Comparison of ENCODE assay signal across 21 cellular contexts in genomic region chr9:123107639-123108285, GRCh38.
DNase-seq lines count a peak whose midpoint lies in the region; ATAC-seq, FAIRE-seq and TF ChIP-seq lines count a peak whose summit lies in the region.
"Had no signal": no experiment of that assay in that cellular context is flagged by ENCODE, and none has a peak within 500 bp of the region (broad histone marks: within the 10 kb centered on the region; RNA-seq: fewer than 3 reads in every experiment).

No MANE protein-coding gene starts in this region.

- H3K56ac ChIP-seq in mesendoderm (ENCODE audit: low read length): no peak overlapping the region

- no peak overlapping the region for H2BK15ac ChIP-seq in mesendoderm (replicated peaks; ENCODE audit: low read depth)

- POLR2A ChIA-PET in CD8-positive, alpha-beta T cell (lab: Charles Lee): no interaction called here

- H2BK120ac ChIP-seq in mesendoderm (ENCODE audit: low read depth, low read length): no peak overlapping the region

- TF ChIP-seq CTCF in CD8-positive, alpha-beta T cell (IDR thresholded peaks at IDR 0.05): no peak
- TF ChIP-seq CTCF in VCaP (conservative IDR thresholded peaks at IDR 0.05): peak; percentile 5; the same call in 1 of the 2 replicates
- no peak for TF ChIP-seq CTCF in prostate gland (IDR thresholded peaks at IDR 0.05)

- peaks cover 15% of the 10 kb centered on the region for H3K36me3 ChIP-seq in CD8-positive, alpha-beta T cell (ENCODE audit: insufficient read depth, low read length)
- H3K36me3 ChIP-seq in mesendoderm (ENCODE audit: control insufficient read depth, insufficient read depth, low read length) (peaks cover 2% of the 10 kb centered on the region), prostate gland (no peaks in the 10 kb centered on the region)

- no peak overlapping the region for H4K8ac ChIP-seq in mesendoderm (ENCODE audit: low read depth, low read length)

- H3K4me1 ChIP-seq in CD8-positive, alpha-beta T cell (ENCODE audit: insufficient read depth, low read length): peaks cover 14% of the 10 kb centered on the region
- H3K4me1 ChIP-seq in mesendoderm (ENCODE audit: control insufficient read depth, low read depth, low read length): no peaks in the 10 kb centered on the region
- no peaks in the 10 kb centered on the region for H3K4me1 ChIP-seq in prostate gland (replicated peaks)
- H3K4me1 ChIP-seq: testis had no signal

- H2BK5ac ChIP-seq in mesendoderm (ENCODE audit: low read length): no peak overlapping the region

- no peak overlapping the region for H3K4me3 ChIP-seq in CD8-positive, alpha-beta T cell (ENCODE audit: low read depth, low read length)
- H3K4me3 ChIP-seq in mesendoderm (ENCODE audit: low read length) (no peak overlapping the region), prostate gland (no peak overlapping the region)
- H3K4me3 ChIP-seq: esophagus squamous epithelium, gastroesophageal sphincter, lower lobe of right lung, testis had no signal

- H3K36me3 Mint-ChIP-seq in CD8-positive, alpha-beta T cell: peaks cover 60% of the 10 kb centered on the region

- WGBS in mesendoderm (ENCODE audit: extremely low coverage, insufficient coverage, low lambda C conversion rate): no CpG with 5 or more reads among the region's 11 CpGs
- WGBS in prostate gland: 75% methylated on average over 11 of the region's 11 CpGs

- H3K27me3 Mint-ChIP-seq in CD8-positive, alpha-beta T cell (ENCODE audit: low read depth): no peaks in the 10 kb centered on the region
- H3K27me3 Mint-ChIP-seq: activated CD4-positive, alpha-beta memory T cell treated with anti-CD3 and anti-CD28 coated beads for 36 hours had no signal

- H4K5ac ChIP-seq in mesendoderm (ENCODE audit: low read length): no peak overlapping the region

- no peak for ATAC-seq in CD8-positive, alpha-beta T cell
- ATAC-seq: gastroesophageal sphincter, lower lobe of right lung had no signal

- peak overlapping the region; percentile 70 for H3K27ac Mint-ChIP-seq in CD8-positive, alpha-beta T cell

- no peaks in the 10 kb centered on the region for H3K27me3 ChIP-seq in CD8-positive, alpha-beta T cell (ENCODE audit: insufficient read depth, low read length)
- H3K27me3 ChIP-seq in mesendoderm (ENCODE audit: insufficient read depth, low read length, poor library complexity): no peaks in the 10 kb centered on the region
- H3K27me3 ChIP-seq in prostate gland (replicated peaks; ENCODE audit: insufficient read depth): no peaks in the 10 kb centered on the region
- H3K27me3 ChIP-seq: esophagus squamous epithelium, gastroesophageal sphincter, testis had no signal

- intact Hi-C loops in CD8-positive, alpha-beta T cell (cut with DNase I, micrococcal nuclease): no loop called here
- intact Hi-C loops in prostate gland (cut with DNase I): loop anchor here (5.0 kb wide), 1 partner anchor 245 kb away; no protein-coding TSS in a partner anchor

- H2AK5ac ChIP-seq in mesendoderm (ENCODE audit: low read length): no peak overlapping the region

- H3K79me1 ChIP-seq in mesendoderm (ENCODE audit: low read length): no peaks in the 10 kb centered on the region

- H3K18ac ChIP-seq in mesendoderm (ENCODE audit: low read length): no peak overlapping the region

- CTCF ChIA-PET in CD8-positive, alpha-beta T cell (lab: Charles Lee): interaction anchor here (2.1 kb wide), 1 partner anchor 242 kb away, joined by 14 read pairs; no protein-coding TSS in a partner anchor

- DNase-seq in CD8-positive, alpha-beta T cell: no peak
- no peak for DNase-seq in GM12892 (ENCODE audit: insufficient read length)
- peak; percentile 32 for DNase-seq in mesendoderm
- no peak for DNase-seq in DMS79 treated with DMSO at 0.1 percent for 48 hours (lab: John Stamatoyannopoulos, UW)
- DNase-seq in prostate gland (ENCODE audit: low spot score): no peak
- no peak for DNase-seq in GOT3 (lab: John Stamatoyannopoulos, UW)
- DNase-seq: activated CD4-positive, alpha-beta memory T cell treated with anti-CD3 and anti-CD28 coated beads for 36 hours; activated naive CD4-positive, alpha-beta T cell; effector CD4-positive, alpha-beta T cell; esophagus squamous epithelium; kidney; lower lobe of right lung; NCI-H1436; NCI-H2171 treated with DMSO at 0.1 percent for 48 hours; NCI-H526 treated with DMSO at 0.1 percent for 48 hours; SHP77; stimulated activated CD8-positive, alpha-beta memory T cell treated with anti-CD3 and anti-CD28 coated beads, Interleukin-4, amount 100 ng/mL, for 48 hours; testis had no signal

- no peak overlapping the region for H3K27ac ChIP-seq in CD8-positive, alpha-beta T cell (ENCODE audit: low read depth, low read length)
- H3K27ac ChIP-seq in VCaP: no peak overlapping the region
- H3K27ac ChIP-seq in mesendoderm (ENCODE audit: low read depth, low read length): no peak overlapping the region
- no peak overlapping the region for H3K27ac ChIP-seq in prostate gland
- H3K27ac ChIP-seq: esophagus squamous epithelium, gastroesophageal sphincter, lower lobe of right lung, testis had no signal

- H3K9me3 Mint-ChIP-seq in CD8-positive, alpha-beta T cell: no peaks in the 10 kb centered on the region
- H3K9me3 Mint-ChIP-seq: activated CD4-positive, alpha-beta memory T cell treated with anti-CD3 and anti-CD28 coated beads for 36 hours had no signal

- TF ChIP-seq POLR2A in GM12892 (IDR thresholded peaks at IDR 0.05; ENCODE audit: low read depth, low read length): 0 out of 2 replicates have a peak, but pooled peaks have one; percentile 4
- no peak for TF ChIP-seq POLR2A in prostate gland (IDR thresholded peaks at IDR 0.05)

- H3K4me1 Mint-ChIP-seq in CD8-positive, alpha-beta T cell (ENCODE audit: low read depth): peaks cover 18% of the 10 kb centered on the region

- H3K79me2 ChIP-seq in mesendoderm (ENCODE audit: control insufficient read depth, insufficient read depth, low read length): no peaks in the 10 kb centered on the region

- no peak for FAIRE-seq in GM12892 (lab: Jason Lieb, UNC)
- FAIRE-seq: G401.6, kidney had no signal

- no peaks in the 10 kb centered on the region for H3K9me3 ChIP-seq in CD8-positive, alpha-beta T cell (ENCODE audit: low read length)
- no peaks in the 10 kb centered on the region for H3K9me3 ChIP-seq in prostate gland
- H3K9me3 ChIP-seq: esophagus squamous epithelium, gastroesophageal sphincter, lower lobe of right lung, testis had no signal

- no peak overlapping the region for H3K4me3 Mint-ChIP-seq in CD8-positive, alpha-beta T cell
- H3K4me3 Mint-ChIP-seq: activated CD4-positive, alpha-beta memory T cell treated with anti-CD3 and anti-CD28 coated beads for 36 hours had no signal

- H3K9ac ChIP-seq in mesendoderm (ENCODE audit: low read length): no peak overlapping the region

- H3K23ac ChIP-seq in mesendoderm (ENCODE audit: low read length): no peak overlapping the region

- no peak overlapping the region for H3K4me2 ChIP-seq in mesendoderm (ENCODE audit: low read length)

- H3K4ac ChIP-seq in mesendoderm (ENCODE audit: low read depth, low read length): no peak overlapping the region
